10 cellular contexts compared by ENCODE assay signal in the genomic region with DNA sequence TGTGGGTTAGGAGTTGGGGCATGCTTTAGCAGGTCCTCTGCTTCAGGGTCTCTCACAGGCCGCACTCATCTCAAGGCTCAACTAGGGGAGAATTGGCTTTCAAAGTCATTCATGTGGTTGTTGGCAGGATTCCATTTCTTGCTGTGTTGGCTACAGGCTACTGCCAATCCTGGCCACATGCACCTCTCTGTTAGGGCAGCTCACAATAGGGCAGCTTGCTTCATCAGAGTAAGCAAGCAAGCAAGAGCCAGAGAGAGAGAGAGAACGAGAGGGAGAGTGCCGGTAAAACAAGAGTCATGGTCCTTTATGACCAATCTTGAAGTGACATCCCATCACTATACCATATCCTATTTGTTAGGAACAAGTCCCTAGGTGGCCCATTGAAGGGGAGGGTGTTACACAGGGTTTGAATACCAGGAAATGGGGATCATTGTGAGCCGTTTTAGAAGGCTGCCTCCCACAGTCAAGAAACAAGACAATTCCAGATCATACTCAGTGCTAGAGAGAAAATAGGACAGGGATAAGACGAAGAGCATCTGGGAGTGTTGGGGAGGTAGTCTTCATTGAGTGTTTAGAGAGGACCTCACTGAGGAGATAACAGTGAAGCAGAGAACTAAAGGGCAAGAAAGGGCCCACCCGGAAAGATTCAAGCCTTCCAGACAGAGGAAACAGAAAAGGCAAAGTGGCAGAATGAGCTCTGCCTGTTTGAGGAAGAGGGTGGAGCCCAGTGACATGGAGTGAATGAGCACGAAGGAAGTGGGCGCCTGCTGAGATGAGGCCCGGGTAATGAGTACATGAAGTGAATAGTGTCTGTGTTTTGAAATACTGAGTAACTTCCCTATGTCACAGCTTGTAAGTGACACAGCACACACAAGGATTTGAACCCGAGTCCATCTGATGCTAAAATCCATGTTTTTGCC. TPM values are rescaled to one million over a fixed set of nuclear protein-coding genes. Genes with fewer than 3 reads are reported as not detected.
A peak's percentile ranks its signal among the peaks of the same experiment; 100 is the strongest.
DNase-seq lines count a peak whose midpoint lies in the region; ATAC-seq, FAIRE-seq and TF ChIP-seq lines count a peak whose summit lies in the region.
"Had no signal": no experiment of that assay in that cellular context is flagged by ENCODE, and none has a peak within 500 bp of the region (broad histone marks: within the 10 kb centered on the region; RNA-seq: fewer than 3 reads in every experiment).

No MANE protein-coding gene starts in this region.

- H3K9me3 ChIP-seq in T-helper 17 cell (ENCODE audit: control insufficient read depth, low read length, poor library complexity, severe bottlenecking): no peaks in the 10 kb centered on the region
- no peaks in the 10 kb centered on the region for H3K9me3 ChIP-seq in muscle layer of duodenum (ENCODE audit: control insufficient read depth in 1 of 2, low read length in 2 of 2)
- H3K9me3 ChIP-seq in suprapubic skin: no peaks in the 10 kb centered on the region
- H3K9me3 ChIP-seq: thyroid gland had no signal

- ATAC-seq in T-helper 17 cell: peak; percentile 89
- ATAC-seq in GM21367 (IDR thresholded peaks at IDR 0.05; ENCODE audit: unreplicated experiment): no peak

- H3K4me3 ChIP-seq in astrocyte of the spinal cord (ENCODE audit: low read depth, low read length): no peak overlapping the region
- no peak overlapping the region for H3K4me3 ChIP-seq in muscle layer of duodenum (ENCODE audit: low read depth in 1 of 2, low read length in 2 of 2)
- H3K4me3 ChIP-seq in suprapubic skin: no peak overlapping the region
- H3K4me3 ChIP-seq: cardiac muscle cell, thyroid gland had no signal

- no peaks in the 10 kb centered on the region for H3K36me3 ChIP-seq in muscle layer of duodenum (ENCODE audit: control insufficient read depth in 1 of 2, insufficient read depth in 2 of 2, low read length in 2 of 2)
- H3K36me3 ChIP-seq in suprapubic skin: no peaks in the 10 kb centered on the region
- H3K36me3 ChIP-seq: cardiac muscle cell, thyroid gland had no signal

- H3K27ac ChIP-seq in muscle layer of duodenum (ENCODE audit: low read length) (peak overlapping the region; percentile 78), suprapubic skin (peak overlapping the region; percentile 58)
- H3K27ac ChIP-seq: cardiac muscle cell, thyroid gland had no signal

- FAIRE-seq in GM18507 (lab: Jason Lieb, UNC) (peak; percentile 41), D721Med (lab: Jason Lieb, UNC) (no peak)

- peaks cover 21% of the 10 kb centered on the region for H3K4me1 Mint-ChIP-seq in T-helper 17 cell

- 70% methylated on average over 10 of the region's 10 CpGs for WGBS in suprapubic skin

- H3K27ac Mint-ChIP-seq in T-helper 17 cell: peak overlapping the region; percentile 84

- TF ChIP-seq POLR2A in suprapubic skin (IDR thresholded peaks at IDR 0.05): no peak

- TF ChIP-seq EP300 in suprapubic skin (IDR thresholded peaks at IDR 0.05): no peak

- in situ Hi-C loops in astrocyte of the spinal cord (cut with HindIII; ENCODE audit: low sequenced_read_pairs): no loop called here

- H3K4me3 Mint-ChIP-seq in T-helper 17 cell: peak overlapping the region; percentile 67

- H3K36me3 Mint-ChIP-seq in T-helper 17 cell (ENCODE audit: low read depth): peaks cover 4% of the 10 kb centered on the region

- H3K27me3 ChIP-seq in muscle layer of duodenum (ENCODE audit: low read depth, low read length) (no peaks in the 10 kb centered on the region), suprapubic skin (no peaks in the 10 kb centered on the region)
- H3K27me3 ChIP-seq: cardiac muscle cell, thyroid gland had no signal

- TF ChIP-seq CTCF in astrocyte of the spinal cord (IDR thresholded peaks at IDR 0.05; ENCODE audit: low read depth, low read length): no peak
- TF ChIP-seq CTCF in suprapubic skin (IDR thresholded peaks at IDR 0.05): no peak
- TF ChIP-seq CTCF in D721Med (IDR thresholded peaks at IDR 0.05; ENCODE audit: insufficient read depth, missing control alignments): no peak

- H3K4me1 ChIP-seq in muscle layer of duodenum (ENCODE audit: control insufficient read depth in 1 of 2, insufficient read depth in 2 of 2, low read length in 2 of 2) (no peaks in the 10 kb centered on the region), suprapubic skin (peaks cover 12% of the 10 kb centered on the region)
- H3K4me1 ChIP-seq: thyroid gland had no signal

- peaks cover 17% of the 10 kb centered on the region for H3K27me3 Mint-ChIP-seq in T-helper 17 cell

- DNase-seq in GM18507 (ENCODE audit: extremely low spot score, insufficient read length, low read depth) (no peak), T-helper 17 cell (no peak), astrocyte of the spinal cord (ENCODE audit: low read depth, low spot score) (peak; percentile 13), suprapubic skin (ENCODE audit: low spot score in 2 of 2) (no peak), D721Med (ENCODE audit: insufficient read length, low spot score) (no peak), HuH-7.5 (ENCODE audit: low spot score) (no peak)

RNA-seq across cellular contexts. Expression of gene TLR2, which starts 32.8 kb away (rescaled TPM):
- total RNA-seq in T-helper 17 cell: 1 to 10 TPM; 7.3 to 9.2 TPM
- 10 to 100 TPM in 2 of 4 donors, 1 to 10 TPM in 2; 8.4 to 13.1 (median 10.1) TPM for total RNA-seq in suprapubic skin
